2 cellular contexts compared by ENCODE assay signal in genomic region chr1:184359909-184360308, GRCh38.
TF ChIP-seq lines count a peak whose summit lies in the region.

No MANE protein-coding gene starts in this region.

TF ChIP-seq in SK-N-SH, 30 proteins besides CTCF, POLR2A, EP300 and RAD21 (continued from another document):
- TF ChIP-seq REST (IDR thresholded peaks at IDR 0.05; ENCODE audit: low read depth, low read length) (no peak), CHD2 (IDR thresholded peaks at IDR 0.05; ENCODE audit: low read length, partially characterized antibody) (no peak), GATA2 (CRISPR knock-in tag; IDR thresholded peaks at IDR 0.05) (no peak), TEAD4 (IDR thresholded peaks at IDR 0.05; ENCODE audit: borderline replicate concordance, insufficient read depth) (no peak)
- TF ChIP-seq, protein P1, sequence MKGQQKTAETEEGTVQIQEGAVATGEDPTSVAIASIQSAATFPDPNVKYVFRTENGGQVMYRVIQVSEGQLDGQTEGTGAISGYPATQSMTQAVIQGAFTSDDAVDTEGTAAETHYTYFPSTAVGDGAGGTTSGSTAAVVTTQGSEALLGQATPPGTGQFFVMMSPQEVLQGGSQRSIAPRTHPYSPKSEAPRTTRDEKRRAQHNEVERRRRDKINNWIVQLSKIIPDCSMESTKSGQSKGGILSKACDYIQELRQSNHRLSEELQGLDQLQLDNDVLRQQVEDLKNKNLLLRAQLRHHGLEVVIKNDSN (IDR thresholded peaks at IDR 0.05; ENCODE audit: borderline replicate concordance, low read depth): no peak

TF ChIP-seq in SK-N-SH treated with all-trans-retinoic acid at 6 μM for 48 hours, 23 proteins besides CTCF, POLR2A, EP300 and RAD21 (continued from another document):
- TF ChIP-seq OSR1 (CRISPR knock-in tag; IDR thresholded peaks at IDR 0.05): no peak
- TF ChIP-seq ESRRG (CRISPR knock-in tag; IDR thresholded peaks at IDR 0.05): no peak
